In genomic region chr7:64098-64521, GRCh38 we compare ENCODE assay signal across 10 cellular contexts.
DNase-seq lines count a peak whose midpoint lies in the region; ATAC-seq, FAIRE-seq and TF ChIP-seq lines count a peak whose summit lies in the region.
"Had no signal": no experiment of that assay in that cellular context is flagged by ENCODE, and none has a peak within 500 bp of the region (broad histone marks: within the 10 kb centered on the region; RNA-seq: fewer than 3 reads in every experiment).

No MANE protein-coding gene starts in this region.

- no peak overlapping the region for H3K4me2 ChIP-seq in neuronal stem cell (ENCODE audit: insufficient read depth, low read length, poor library complexity, severe bottlenecking)
- H3K4me2 ChIP-seq: KMS-11 had no signal

- TF ChIP-seq CTCF in Calu3 (IDR thresholded peaks at IDR 0.05; ENCODE audit: unreplicated experiment) (peak; percentile 77), fibroblast of pulmonary artery (IDR thresholded peaks at IDR 0.05; ENCODE audit: low read length, missing control alignments) (peak; percentile 73)

- H2BK5ac ChIP-seq in neuronal stem cell (ENCODE audit: low read length): no peak overlapping the region

- peak; percentile 44 for FAIRE-seq in HTR-8/SVneo (lab: Jason Lieb, UNC)
- FAIRE-seq: islet of Langerhans had no signal

- WGBS in neuronal stem cell (ENCODE audit: extremely low coverage in 2 of 2, insufficient read length in 2 of 2, insufficient replicate concordance in 1 of 2), 2 donors: no CpG with 5 or more reads among the region's 4 CpGs

- H3K4me1 ChIP-seq in neuronal stem cell (ENCODE audit: control insufficient read depth in 2 of 2, insufficient read depth in 1 of 2, low read depth in 1 of 2, low read length in 2 of 2): peaks cover 2 to 4% of the 10 kb centered on the region in 2 donors

- peaks cover 0 to 36% (median 0%) of the 10 kb centered on the region in 3 experiments for H3K27me3 ChIP-seq in neuronal stem cell (ENCODE audit: control insufficient read depth in 3 of 3, insufficient read depth in 3 of 3, low read depth in 1 of 3, low read length in 3 of 3)

- CTCF ChIA-PET in Calu3 (lab: Charles Lee): interaction anchor here (0.8 to 1.9 kb wide), 10 partner anchors 18 to 257 kb away, joined by 3 to 14 read pairs (median 4); partner anchors contain the start of gene FAM20C

- H3K79me1 ChIP-seq in neuronal stem cell (ENCODE audit: low read depth, low read length): no peaks in the 10 kb centered on the region

- no peak overlapping the region for H3K14ac ChIP-seq in neuronal stem cell (ENCODE audit: low read length)

- no peak overlapping the region for H4K91ac ChIP-seq in neuronal stem cell (ENCODE audit: low read depth, low read length, poor library complexity)

- H3K36me3 Mint-ChIP-seq in Calu3 (ENCODE audit: insufficient read depth, unreplicated experiment): no peaks in the 10 kb centered on the region

- H3K4ac ChIP-seq in neuronal stem cell (ENCODE audit: low read length): no peak overlapping the region

- no peak overlapping the region for H3K27ac ChIP-seq in neuronal stem cell (replicated peaks; ENCODE audit: low read length)
- H3K27ac ChIP-seq: KMS-11 had no signal

- H3K9me3 Mint-ChIP-seq in Calu3 (ENCODE audit: low read depth, unreplicated experiment): no peaks in the 10 kb centered on the region

- DNase-seq in Calu3 (peak; percentile 84), HTR-8/SVneo (ENCODE audit: insufficient read length, low spot score) (peak; percentile 88), SK-MEL-5 (ENCODE audit: low read depth, low spot score) (peak; percentile 68), fibroblast of pulmonary artery (ENCODE audit: low read depth) (peak; percentile 82), neuronal stem cell (ENCODE audit: low spot score) (peak; percentile 33), cortex of kidney (lab: John Stamatoyannopoulos, UW) (no peak)
- DNase-seq in activated CD4-positive, alpha-beta T cell treated with anti-CD3 and anti-CD28 coated beads for 1 hour: no peak

- no peak overlapping the region for H2BK120ac ChIP-seq in neuronal stem cell (ENCODE audit: low read depth, low read length)

- H3K4me1 Mint-ChIP-seq in Calu3 (ENCODE audit: low read depth, unreplicated experiment): no peaks in the 10 kb centered on the region

- no TSS peak for BruUV-seq in Calu3 (replicated peaks; lab: Mats Ljungman, UMichigan)

- no peak overlapping the region for H4K8ac ChIP-seq in neuronal stem cell (ENCODE audit: low read depth, low read length)

- no peak overlapping the region for H2BK12ac ChIP-seq in neuronal stem cell (ENCODE audit: low read length)

- H2AFZ ChIP-seq in neuronal stem cell (ENCODE audit: low read length): peak overlapping the region; percentile 74

- H3K4me3 ChIP-seq in fibroblast of pulmonary artery (replicated peaks; ENCODE audit: low read depth, low read length) (no peak overlapping the region), neuronal stem cell (ENCODE audit: low read length in 2 of 2) (no peak overlapping the region)

- no peak for ATAC-seq in GM18511 (IDR thresholded peaks at IDR 0.05; ENCODE audit: unreplicated experiment)

- H3K4me3 Mint-ChIP-seq in Calu3 (ENCODE audit: low read depth, unreplicated experiment): no peak overlapping the region

- no peak overlapping the region for H3K23ac ChIP-seq in neuronal stem cell (ENCODE audit: low read depth, low read length, poor library complexity)

- intact Hi-C loops in Calu3 (cut with micrococcal nuclease; ENCODE audit: unreplicated experiment): loop anchor here (2.0 kb wide), 1 partner anchor 57 kb away; no protein-coding TSS in a partner anchor

- in situ Hi-C loops in SK-MEL-5 (cut with HindIII; ENCODE audit: low pct_unique_long_range_greater_than_20kb, low sequenced_read_pairs): no loop called here

- H3K18ac ChIP-seq in neuronal stem cell (ENCODE audit: low read length): no peak overlapping the region

- no peak overlapping the region for H3K9ac ChIP-seq in neuronal stem cell (ENCODE audit: low read depth, low read length, poor library complexity)
- H3K9ac ChIP-seq: KMS-11 had no signal

- H3K9me3 ChIP-seq in neuronal stem cell (replicated peaks in 1 of 2; ENCODE audit: control insufficient read depth in 2 of 2, insufficient read depth in 1 of 2, low read depth in 1 of 2, low read length in 2 of 2): no peaks in the 10 kb centered on the region

- peaks cover 67% of the 10 kb centered on the region for H3K27me3 Mint-ChIP-seq in Calu3 (ENCODE audit: unreplicated experiment)

- H2AK5ac ChIP-seq in neuronal stem cell (ENCODE audit: low read depth, low read length): no peak overlapping the region

- H2BK15ac ChIP-seq in neuronal stem cell (ENCODE audit: low read length): no peak overlapping the region

- no peaks in the 10 kb centered on the region for H3K36me3 ChIP-seq in neuronal stem cell (replicated peaks in 1 of 2; ENCODE audit: control insufficient read depth in 2 of 2, insufficient read depth in 2 of 2, low read length in 2 of 2)

- H3K27ac Mint-ChIP-seq in Calu3 (ENCODE audit: unreplicated experiment): no peak overlapping the region

Comparison
In these comparisons a context has a peak if more than half of its experiments do, and no peak if none do; other contexts are left out.
1. DNase-seq: peak in Calu3 (single experiment), HTR-8/SVneo (single experiment), SK-MEL-5 (single experiment), fibroblast of pulmonary artery (single experiment) and neuronal stem cell (single experiment); none in cortex of kidney (single experiment) and activated CD4-positive, alpha-beta T cell treated with anti-CD3 and anti-CD28 coated beads for 1 hour (single experiment).